Comparison of ENCODE assay signal across 32 cellular contexts in the genomic region with DNA sequence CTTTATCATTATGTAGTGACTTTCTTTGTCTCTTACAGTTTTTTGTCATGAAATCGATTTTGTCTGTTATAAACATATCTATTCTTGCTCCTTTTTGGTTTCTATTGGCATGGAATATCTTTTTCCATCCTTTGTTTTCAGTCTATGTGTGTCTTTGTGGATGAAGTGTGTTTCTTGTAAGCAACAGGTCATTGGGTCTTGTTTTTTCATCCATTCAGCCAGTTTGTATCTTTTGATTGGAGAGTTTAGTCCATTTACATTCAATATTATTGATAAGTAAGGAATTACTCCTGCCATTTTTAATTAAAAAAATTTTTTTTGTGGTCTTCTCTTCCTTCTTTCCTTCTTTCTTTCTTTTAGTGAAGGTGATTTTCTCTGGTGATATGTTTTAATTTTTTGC.
"Had no signal": no experiment of that assay in that cellular context is flagged by ENCODE, and none has a peak within 500 bp of the region (broad histone marks: within the 10 kb centered on the region; RNA-seq: fewer than 3 reads in every experiment).

No MANE protein-coding gene starts in this region.

- H3K4me3 ChIP-seq: adrenal gland, ascending aorta, body of pancreas, breast epithelium, cardiac muscle cell had no signal

- H3K9me3 ChIP-seq: body of pancreas had no signal

- H3K27ac ChIP-seq: adrenal gland, ascending aorta, body of pancreas, brain microvascular endothelial cell, breast epithelium, cardiac muscle cell had no signal

- DNase-seq: activated effector memory CD4-positive, alpha-beta T cell treated with anti-CD3 and anti-CD28 coated beads, Interleukin-2, amount 50 U/mL, for 16 hours; activated effector memory CD4-positive, alpha-beta T cell treated with Interleukin-2 at 50 U/mL for 16 hours; activated gamma-delta T cell; activated gamma-delta T cell treated with Interleukin-2 at 50 U/mL for 16 hours; activated naive CD4-positive, alpha-beta T cell; activated naive CD4-positive, alpha-beta T cell treated with anti-CD3 and anti-CD28 coated beads for 36 hours; activated naive CD4-positive, alpha-beta T cell treated with anti-CD3 and anti-CD28 coated beads, Interleukin-2, amount 10 ng/mL, durations not matched to agents 7 days and 5 days; activated naive CD4-positive, alpha-beta T cell treated with anti-CD3 and anti-CD28 coated beads, Interleukin-2, amount 50 U/mL, for 16 hours; activated naive CD4-positive, alpha-beta T cell treated with Interleukin-2 at 50 U/mL for 16 hours; activated naive CD8-positive, alpha-beta T cell treated with anti-CD3 and anti-CD28 coated beads for 36 hours; activated naive CD8-positive, alpha-beta T cell treated with anti-CD3 and anti-CD28 coated beads, Interleukin-2, amount 10 ng/mL, durations not matched to agents 7 days and 5 days; activated naive CD8-positive, alpha-beta T cell treated with anti-CD3 and anti-CD28 coated beads, Interleukin-2, amount 50 U/mL, for 24 hours; activated T-cell treated with anti-CD3 and anti-CD28 coated beads, Interleukin-2, amount 50 U/mL, for 4 hours; activated T-cell treated with anti-CD3 and anti-CD28 coated beads, Interleukin-2, amount 50 U/mL, for 48 hours; activated T-cell treated with anti-CD3 and anti-CD28 coated beads, Interleukin-2, amount 50 U/mL, for 72 hours; adrenal gland; amniotic stem cell; amygdala; anterior cingulate cortex; aorta; body of pancreas; brain microvascular endothelial cell; caudate nucleus; central memory CD4-positive, alpha-beta T cell; cerebellar nuclear complex had no signal

- H3K36me3 ChIP-seq: adrenal gland, ascending aorta, brain microvascular endothelial cell, breast epithelium, cardiac muscle cell had no signal

- FAIRE-seq: astrocyte, bronchial epithelial cell had no signal

- H3K4me1 ChIP-seq: ascending aorta, body of pancreas, breast epithelium had no signal

- H3K27me3 ChIP-seq: adrenal gland, ascending aorta, body of pancreas, brain microvascular endothelial cell, breast epithelium, cardiac muscle cell had no signal

- ATAC-seq: activated naive CD4-positive, alpha-beta T cell treated with anti-CD3 and anti-CD28 coated beads, Interleukin-2, amount 50 U/mL, for 72 hours; activated naive CD8-positive, alpha-beta T cell treated with anti-CD3 and anti-CD28 coated beads, Interleukin-2, amount 50 U/mL, for 24 hours; activated T-cell treated with anti-CD3 and anti-CD28 coated beads, Interleukin-2, amount 50 U/mL, for 4 hours; activated T-cell treated with anti-CD3 and anti-CD28 coated beads, Interleukin-2, amount 50 U/mL, for 72 hours; activated T-helper 17 cell treated with anti-CD3 and anti-CD28 coated beads, Interleukin-2, amount 50 U/mL, for 72 hours; body of pancreas had no signal
